ENCODE assay signal across 8 cellular contexts in the genomic region with DNA sequence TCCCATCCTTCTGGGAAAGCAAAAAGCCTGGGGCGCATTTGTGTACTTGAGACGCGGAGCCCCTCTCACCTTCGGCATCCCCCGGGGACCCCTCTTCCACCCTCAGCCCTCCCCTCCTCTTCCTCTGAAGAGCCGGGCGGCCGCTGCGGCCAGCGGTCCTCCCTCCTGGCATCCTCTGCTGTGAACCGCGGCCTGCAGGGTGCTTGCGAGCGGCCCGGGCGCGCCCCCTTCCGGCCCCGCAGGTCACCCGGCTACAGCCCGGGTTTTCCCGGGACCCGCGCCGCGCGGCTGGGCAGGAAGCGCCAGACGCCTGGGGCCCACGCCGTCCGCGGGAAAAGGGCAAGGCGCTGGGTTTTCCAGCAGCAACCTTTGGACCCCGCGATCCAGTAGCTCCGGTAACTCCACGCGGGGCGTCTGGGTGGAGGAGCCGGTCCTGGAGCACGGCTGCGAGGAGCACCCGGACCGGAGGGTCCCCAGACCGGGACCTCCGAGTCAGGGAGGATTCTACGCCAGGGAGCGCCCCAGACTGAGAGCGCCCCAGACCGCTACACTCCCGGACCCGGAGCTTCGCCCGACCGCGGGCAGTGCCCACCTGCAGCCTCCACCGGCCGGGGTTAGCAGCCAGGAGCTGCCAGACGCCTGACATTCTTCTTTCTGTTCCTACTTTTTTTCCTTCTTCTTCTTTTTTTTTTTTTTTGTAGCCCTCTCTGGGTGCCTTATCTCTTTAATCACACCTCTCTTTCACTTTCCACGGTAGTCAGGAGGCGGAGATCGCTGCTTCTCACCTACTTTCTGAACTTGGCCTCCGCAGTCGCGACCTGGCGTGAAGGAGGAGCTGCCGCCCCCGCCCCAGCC. TPM values are rescaled to one million over a fixed set of nuclear protein-coding genes. Genes with fewer than 3 reads are reported as not detected.
A peak's percentile ranks its signal among the peaks of the same experiment; 100 is the strongest.
DNase-seq lines count a peak whose midpoint lies in the region; ATAC-seq and TF ChIP-seq lines count a peak whose summit lies in the region.

A gene with protein sequence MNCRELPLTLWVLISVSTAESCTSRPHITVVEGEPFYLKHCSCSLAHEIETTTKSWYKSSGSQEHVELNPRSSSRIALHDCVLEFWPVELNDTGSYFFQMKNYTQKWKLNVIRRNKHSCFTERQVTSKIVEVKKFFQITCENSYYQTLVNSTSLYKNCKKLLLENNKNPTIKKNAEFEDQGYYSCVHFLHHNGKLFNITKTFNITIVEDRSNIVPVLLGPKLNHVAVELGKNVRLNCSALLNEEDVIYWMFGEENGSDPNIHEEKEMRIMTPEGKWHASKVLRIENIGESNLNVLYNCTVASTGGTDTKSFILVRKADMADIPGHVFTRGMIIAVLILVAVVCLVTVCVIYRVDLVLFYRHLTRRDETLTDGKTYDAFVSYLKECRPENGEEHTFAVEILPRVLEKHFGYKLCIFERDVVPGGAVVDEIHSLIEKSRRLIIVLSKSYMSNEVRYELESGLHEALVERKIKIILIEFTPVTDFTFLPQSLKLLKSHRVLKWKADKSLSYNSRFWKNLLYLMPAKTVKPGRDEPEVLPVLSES (plus strand): TSS at position 271 of the 855 bp plus-strand sequence. CDS start 6,865 bp downstream, outside the sequence.

- H3K27me3 ChIP-seq in SK-N-SH (ENCODE audit: insufficient read depth) (peaks cover 32% of the 10 kb centered on the region; the same call in 1 of the 2 replicates), parathyroid adenoma (ENCODE audit: control insufficient read depth, insufficient read depth, low read length) (no peaks in the 10 kb centered on the region), tibial artery (no peaks in the 10 kb centered on the region)

- H3K4me2 ChIP-seq in SK-N-SH: peak within 1 kb of the TSS; percentile 98
- H3K4me2 ChIP-seq in parathyroid adenoma (ENCODE audit: low read length): peak within 1 kb of the TSS; percentile 91

- peak within 1 kb of the TSS; percentile 87; the same call in 1 of the 2 replicates for H2AFZ ChIP-seq in SK-N-SH (ENCODE audit: low read depth)
- peak within 1 kb of the TSS; percentile 94 for H2AFZ ChIP-seq in parathyroid adenoma

- H3K9ac ChIP-seq in SK-N-SH (no peak within 1 kb of the TSS), parathyroid adenoma (no peak within 1 kb of the TSS)

- H3K79me2 ChIP-seq in SK-N-SH (ENCODE audit: insufficient read depth): no peaks in the 10 kb centered on the region
- H3K79me2 ChIP-seq in parathyroid adenoma: no peaks in the 10 kb centered on the region

- H3F3A ChIP-seq in SK-N-SH (replicated peaks; ENCODE audit: insufficient read depth): no peaks in the 10 kb centered on the region

- peak within 1 kb of the TSS; percentile 50 to 63 for H3K4me3 ChIP-seq in SK-N-SH (ENCODE audit: low read depth in 2 of 2, low read length in 1 of 2)
- peak within 1 kb of the TSS; percentile 87 for H3K4me3 ChIP-seq in parathyroid adenoma (ENCODE audit: low read depth, low read length)
- H3K4me3 ChIP-seq in tibial artery: peak within 1 kb of the TSS; percentile 59 to 60

- H3K9me3 ChIP-seq in SK-N-SH (no peaks in the 10 kb centered on the region), parathyroid adenoma (ENCODE audit: control insufficient read depth, low read length) (no peaks in the 10 kb centered on the region), tibial artery (no peaks in the 10 kb centered on the region)

- intact Hi-C loops in Right ventricle myocardium inferior (cut with DNase I) (loop anchor here (5.0 to 10.0 kb wide), 2 partner anchors 103 to 341 kb away; no protein-coding TSS in a partner anchor), tibial artery (cut with DNase I; ENCODE audit: low total_unique reads) (loop anchor here (10.0 kb wide), 1 partner anchor 111 kb away; no protein-coding TSS in a partner anchor)

- peaks cover 0 to 3% of the 10 kb centered on the region in 2 experiments; a peak in 1 of 4 replicates for H3K4me1 ChIP-seq in SK-N-SH (ENCODE audit: control insufficient read depth in 1 of 2, insufficient read depth in 2 of 2, low read depth in 1 of 2, low read length in 1 of 2)
- no peaks in the 10 kb centered on the region for H3K4me1 ChIP-seq in parathyroid adenoma
- peaks cover 0 to 10% (median 4%) of the 10 kb centered on the region in 4 donors for H3K4me1 ChIP-seq in tibial artery

- WGBS in SK-N-SH (ENCODE audit: low lambda C conversion rate): 5% methylated on average over 24 of the region's 69 CpGs

- TF ChIP-seq EP300 in SK-N-SH (IDR thresholded peaks at IDR 0.05; ENCODE audit: borderline replicate concordance in 1 of 2, low read depth in 1 of 2, low read length in 1 of 2): no peak

- TF ChIP-seq CTCF in SK-N-SH (IDR thresholded peaks at IDR 0.05): peak; percentile 73
- peak; percentile 90 for TF ChIP-seq CTCF in parathyroid adenoma (IDR thresholded peaks at IDR 0.05)
- TF ChIP-seq CTCF in tibial artery (IDR thresholded peaks at IDR 0.05): peak; percentile 72 to 86

- H3K36me3 ChIP-seq in SK-N-SH (replicated peaks in 1 of 2; ENCODE audit: control insufficient read depth in 1 of 2, insufficient read depth in 2 of 2, low read length in 1 of 2): no peaks in the 10 kb centered on the region
- H3K36me3 ChIP-seq in parathyroid adenoma (ENCODE audit: control insufficient read depth, insufficient read depth, low read length): no peaks in the 10 kb centered on the region
- no peaks in the 10 kb centered on the region for H3K36me3 ChIP-seq in tibial artery

- CTCF ChIA-PET in SK-N-SH (lab: Yijun Ruan, JAX): interaction anchor here (0.5 to 1.4 kb wide), 7 partner anchors 16 to 1104 kb away, joined by 3 to 6 read pairs (median 3); no protein-coding TSS in a partner anchor

- TF ChIP-seq RAD21 in SK-N-SH (IDR thresholded peaks at IDR 0.05; ENCODE audit: low read length): peak; percentile 61

- POLR2A ChIA-PET in SK-N-SH (lab: Yijun Ruan, JAX): no interaction called here

- ATAC-seq in GM21360 (IDR thresholded peaks at IDR 0.05; ENCODE audit: unreplicated experiment) (peak; percentile 86), Right ventricle myocardium inferior (peak; percentile 100)

- DNase-seq in DMS53 (lab: John Stamatoyannopoulos, UW): peak; percentile 95
- DNase-seq in HT-29 (ENCODE audit: low spot score): peak; percentile 67
- DNase-seq in SK-N-SH: peak; percentile 87
- peak; percentile 71 for DNase-seq in activated naive CD4-positive, alpha-beta T cell treated with anti-CD3 and anti-CD28 coated beads, Interleukin-2, amount 50 U/mL, for 16 hours
- peak; percentile 94 for DNase-seq in Right ventricle myocardium inferior (ENCODE audit: missing footprints)
- peak; percentile 70 to 85 for DNase-seq in tibial artery

- no peaks in the 10 kb centered on the region for H4K20me1 ChIP-seq in SK-N-SH (ENCODE audit: insufficient read depth)

- H3K9me2 ChIP-seq in SK-N-SH: no peaks in the 10 kb centered on the region

- no peak within 1 kb of the TSS for H3K27ac ChIP-seq in SK-N-SH (ENCODE audit: low read depth in 2 of 2, low read length in 1 of 2)
- H3K27ac ChIP-seq in parathyroid adenoma: no peak within 1 kb of the TSS
- H3K27ac ChIP-seq in tibial artery: peak within 1 kb of the TSS; percentile 30 to 61

TF ChIP-seq in SK-N-SH, 30 proteins besides CTCF, POLR2A, EP300 and RAD21:
- TF ChIP-seq SMC3 (IDR thresholded peaks at IDR 0.05; ENCODE audit: low read depth, low read length): peak; percentile 59
- 0 out of 2 replicates have a peak, but pooled peaks have one; percentile 17 for TF ChIP-seq NFIC (IDR thresholded peaks at IDR 0.05; ENCODE audit: borderline replicate concordance)
- no peak for TF ChIP-seq FOXM1 (IDR thresholded peaks at IDR 0.05; ENCODE audit: low read depth)
- TF ChIP-seq MXI1 (IDR thresholded peaks at IDR 0.05; ENCODE audit: low read depth, low read length): 0 out of 2 replicates have a peak, but pooled peaks have one; percentile 15

RNA-seq across cellular contexts. Expression of the gene that starts here (rescaled TPM):
- total RNA-seq in HT-29 (2014; rRNA removed; shearing (Covaris generic)): 0.05 TPM in 1 of 2 replicates, not detected in the other
- 0.11 TPM in 1 of 2 replicates, not detected in the other for polyA plus RNA-seq in SK-N-SH (2012; rRNA removed)
- polyA plus RNA-seq in SK-N-SH (2012; cell fraction: cytosol; rRNA removed): not detected in 2 replicates
- 0.14 and 0.17 TPM in 2 replicates for polyA plus RNA-seq in SK-N-SH (2012; cell fraction: nucleus; rRNA removed)
- 1.0 TPM for total RNA-seq in Right ventricle myocardium inferior

Comparison
In these comparisons a context has a peak if more than half of its experiments do, and no peak if none do; other contexts are left out.
1. Peak in DNase-seq in HT-29; RNA of the gene not detected or under 1 TPM.
2. Peak in DNase-seq, H3K4me3 ChIP-seq and H3K4me2 ChIP-seq in SK-N-SH; RNA of the gene not detected or under 1 TPM.
3. H3K27ac ChIP-seq: peak in tibial artery (2 of 2); none in SK-N-SH (0 of 2) and parathyroid adenoma (single experiment).
4. Peak in every context shown above with its lines, with median percentiles within 50 percentile points of each other: DNase-seq, H3K4me3 ChIP-seq and CTCF ChIP-seq.